8 cellular contexts compared by ENCODE assay signal in genomic region chr11:697811-698311, GRCh38. TPM values are rescaled to one million over a fixed set of nuclear protein-coding genes. Genes with fewer than 3 reads are reported as not detected.
DNase-seq lines count a peak whose midpoint lies in the region; ATAC-seq and TF ChIP-seq lines count a peak whose summit lies in the region.

No MANE protein-coding gene starts in this region.

- WGBS in heart right ventricle, 2 donors: 83 to 86% methylated on average over 11 of the region's 11 CpGs

- H3K27me3 Mint-ChIP-seq in activated naive CD8-positive, alpha-beta T cell treated with anti-CD3 and anti-CD28 coated beads, Interleukin-2, amount 10 ng/mL, durations not matched to agents 7 days and 5 days: no peaks in the 10 kb centered on the region

- peak overlapping the region; percentile 62 for H3K4me3 Mint-ChIP-seq in activated naive CD8-positive, alpha-beta T cell treated with anti-CD3 and anti-CD28 coated beads, Interleukin-2, amount 10 ng/mL, durations not matched to agents 7 days and 5 days

- POLR2A ChIA-PET in activated naive CD8-positive, alpha-beta T cell treated with anti-CD3 and anti-CD28 coated beads, Interleukin-2, amount 10 ng/mL, durations not matched to agents 7 days and 5 days (lab: Charles Lee): interaction anchor here (3.9 kb wide), 1 partner anchor 25 kb away, joined by 24 read pairs; no protein-coding TSS in a partner anchor

- DNase-seq in heart right ventricle (no peak), left cardiac atrium (no peak), left lung (no peak), upper lobe of right lung (no peak), SIG-M5 (lab: John Stamatoyannopoulos, UW) (no peak), SW480 (ENCODE audit: low spot score) (no peak)
- DNase-seq in activated naive CD8-positive, alpha-beta T cell treated with anti-CD3 and anti-CD28 coated beads, Interleukin-2, amount 10 ng/mL, durations not matched to agents 7 days and 5 days: no peak
- no peak for DNase-seq in stimulated activated CD8-positive, alpha-beta memory T cell treated with anti-CD3 and anti-CD28 coated beads, Interleukin-4, amount 100 ng/mL, for 48 hours

- H3K4me3 ChIP-seq in heart right ventricle: peak overlapping the region in 1 of 10 donors; percentile 1
- H3K4me3 ChIP-seq in left lung: no peak overlapping the region
- H3K4me3 ChIP-seq in upper lobe of right lung: no peak overlapping the region

- intact Hi-C loops in heart right ventricle (cut with DNase I): no loop called here
- intact Hi-C loops in left cardiac atrium (cut with DNase I): no loop called here
- intact Hi-C loops in left lung (cut with DNase I): no loop called here
- intact Hi-C loops in upper lobe of right lung (cut with DNase I): no loop called here

- ATAC-seq in heart right ventricle (no peak), left cardiac atrium (no peak), left lung (no peak), upper lobe of right lung (no peak)
- no peak for ATAC-seq in activated naive CD8-positive, alpha-beta T cell treated with anti-CD3 and anti-CD28 coated beads, Interleukin-2, amount 10 ng/mL, durations not matched to agents 7 days and 5 days (ENCODE audit: low read depth)

- peaks cover 25% of the 10 kb centered on the region for H3K4me1 Mint-ChIP-seq in activated naive CD8-positive, alpha-beta T cell treated with anti-CD3 and anti-CD28 coated beads, Interleukin-2, amount 10 ng/mL, durations not matched to agents 7 days and 5 days

- H3K27ac ChIP-seq in heart right ventricle (peak overlapping the region in 7 of 10 donors; percentile 31 to 100 (median 100)), left lung (peak overlapping the region; percentile 100), upper lobe of right lung (peak overlapping the region; percentile 99)

- TF ChIP-seq CTCF in heart right ventricle (IDR thresholded peaks at IDR 0.05) (no peak), left lung (IDR thresholded peaks at IDR 0.05) (no peak), upper lobe of right lung (IDR thresholded peaks at IDR 0.05) (no peak)

- no peaks in the 10 kb centered on the region for H3K9me3 Mint-ChIP-seq in activated naive CD8-positive, alpha-beta T cell treated with anti-CD3 and anti-CD28 coated beads, Interleukin-2, amount 10 ng/mL, durations not matched to agents 7 days and 5 days

- H3K4me1 ChIP-seq in heart right ventricle (peaks cover 10 to 53% (median 37%) of the 10 kb centered on the region in 9 donors), left lung (peaks cover 23 to 64% of the 10 kb centered on the region in 2 donors), upper lobe of right lung (peaks cover 40% of the 10 kb centered on the region)

- H3K9me3 ChIP-seq in heart right ventricle: no peaks in the 10 kb centered on the region
- H3K9me3 ChIP-seq in left lung: no peaks in the 10 kb centered on the region
- no peaks in the 10 kb centered on the region for H3K9me3 ChIP-seq in upper lobe of right lung

- H3K36me3 ChIP-seq in heart right ventricle: peaks cover 0 to 37% (median 7%) of the 10 kb centered on the region in 9 donors
- H3K36me3 ChIP-seq in left lung: peaks cover 0 to 34% of the 10 kb centered on the region in 2 donors
- peaks cover 9% of the 10 kb centered on the region for H3K36me3 ChIP-seq in upper lobe of right lung

- peaks cover 4% of the 10 kb centered on the region for H3K36me3 Mint-ChIP-seq in activated naive CD8-positive, alpha-beta T cell treated with anti-CD3 and anti-CD28 coated beads, Interleukin-2, amount 10 ng/mL, durations not matched to agents 7 days and 5 days

- H3K27me3 ChIP-seq in heart right ventricle: no peaks in the 10 kb centered on the region
- no peaks in the 10 kb centered on the region for H3K27me3 ChIP-seq in left lung
- no peaks in the 10 kb centered on the region for H3K27me3 ChIP-seq in upper lobe of right lung

- H3K27ac Mint-ChIP-seq in activated naive CD8-positive, alpha-beta T cell treated with anti-CD3 and anti-CD28 coated beads, Interleukin-2, amount 10 ng/mL, durations not matched to agents 7 days and 5 days: peak overlapping the region; percentile 42

RNA-seq across cellular contexts. Expression of gene TMEM80, which starts 2.2 kb away (rescaled TPM):
- total RNA-seq in heart right ventricle (10 to 100 TPM; 10.6 to 24.2 (median 14.5) TPM), left cardiac atrium (10 to 100 TPM; 11.3 to 15.6 TPM), left lung (10 to 100 TPM; 23.6 to 25.2 TPM), upper lobe of right lung (33.2 TPM)
- 10 to 100 TPM; 10.1 to 21.4 TPM for polyA plus RNA-seq in heart right ventricle
- total RNA-seq in activated naive CD8-positive, alpha-beta T cell treated with anti-CD3 and anti-CD28 coated beads, Interleukin-2, amount 10 ng/mL, durations not matched to agents 7 days and 5 days: 10 to 100 TPM; 38.9 to 39.7 TPM

RNA-seq across cellular contexts. Expression of gene DEAF1, which starts 2.8 kb away (rescaled TPM):
- total RNA-seq in heart right ventricle (10 to 100 TPM; 11.0 to 25.7 (median 15.5) TPM), left cardiac atrium (10 to 100 TPM; 19.2 to 21.1 TPM), left lung (10 to 100 TPM; 28.3 to 28.6 TPM), upper lobe of right lung (27.1 TPM)
- polyA plus RNA-seq in heart right ventricle: 10 to 100 TPM; 18.3 to 39.9 TPM
- total RNA-seq in activated naive CD8-positive, alpha-beta T cell treated with anti-CD3 and anti-CD28 coated beads, Interleukin-2, amount 10 ng/mL, durations not matched to agents 7 days and 5 days: 10 to 100 TPM; 33.1 to 36.0 TPM

RNA-seq across cellular contexts. Expression of gene EPS8L2, which starts 8.2 kb away (rescaled TPM):
- 1 to 10 TPM; 1.2 to 6.7 (median 2.3) TPM for total RNA-seq in heart right ventricle
- polyA plus RNA-seq in heart right ventricle: 1 to 10 TPM; 3.4 to 3.9 TPM
- 1 to 10 TPM; 6.5 to 8.0 TPM for total RNA-seq in left cardiac atrium
- total RNA-seq in activated naive CD8-positive, alpha-beta T cell treated with anti-CD3 and anti-CD28 coated beads, Interleukin-2, amount 10 ng/mL, durations not matched to agents 7 days and 5 days: 10 to 100 TPM; 19.0 to 24.5 TPM
- 100 to 1,000 TPM; 114 to 190 TPM for total RNA-seq in left lung
- total RNA-seq in upper lobe of right lung: 155 TPM

RNA-seq across cellular contexts. Expression of gene TALDO1, which starts 49.4 kb away (rescaled TPM):
- total RNA-seq in heart right ventricle (100 to 1,000 TPM in 5 of 10 donors, 10 to 100 TPM in 5; 76.2 to 115 (median 96.3) TPM), left cardiac atrium (100 to 1,000 TPM; 107 to 121 TPM), left lung (100 to 1,000 TPM; 206 to 322 TPM), upper lobe of right lung (196 TPM)
- polyA plus RNA-seq in heart right ventricle: 100 to 1,000 TPM in 1 of 2 donors, 10 to 100 TPM in 1; 55.3 to 124 TPM
- 100 to 1,000 TPM; 199 to 206 TPM for total RNA-seq in activated naive CD8-positive, alpha-beta T cell treated with anti-CD3 and anti-CD28 coated beads, Interleukin-2, amount 10 ng/mL, durations not matched to agents 7 days and 5 days
